ENCODE assay signal across 1 cellular context in genomic region chr2:85525029-85525428, GRCh38.
TF ChIP-seq lines count a peak whose summit lies in the region.

No MANE protein-coding gene starts in this region.

TF ChIP-seq in H1, 55 proteins besides CTCF, POLR2A, EP300 and RAD21:
- TF ChIP-seq EZH2 (IDR thresholded peaks at IDR 0.05; ENCODE audit: low read depth, low read length, severe bottlenecking) (no peak), CBX5 (IDR thresholded peaks at IDR 0.05; ENCODE audit: low read depth, low read length) (no peak), NANOG (IDR thresholded peaks at IDR 0.05; ENCODE audit: insufficient read depth, low read depth, low read length, poor library complexity, severe bottlenecking) (no peak), POLR2AphosphoS5 (IDR thresholded peaks at IDR 0.05; ENCODE audit: low read depth, low read length) (no peak), CHD2 (IDR thresholded peaks at IDR 0.05; ENCODE audit: low read length) (no peak), TEAD4 (IDR thresholded peaks at IDR 0.05; ENCODE audit: low read depth, low read length) (no peak), SRF (IDR thresholded peaks at IDR 0.05; ENCODE audit: low read depth, low read length) (no peak), KDM1A (IDR thresholded peaks at IDR 0.05; ENCODE audit: borderline replicate concordance, low read length) (no peak), CBX8 (IDR thresholded peaks at IDR 0.05; ENCODE audit: borderline replicate concordance, low read depth, low read length) (no peak), CREB1 (IDR thresholded peaks at IDR 0.05) (no peak), SIRT6 (IDR thresholded peaks at IDR 0.05; ENCODE audit: low read length) (no peak), ASH2L (IDR thresholded peaks at IDR 0.05; ENCODE audit: low read length) (no peak)
